ENCODE assay signal across 15 cellular contexts in genomic region chr2:11499081-11499743, GRCh38. TPM values are rescaled to one million over a fixed set of nuclear protein-coding genes. Genes with fewer than 3 reads are reported as not detected.
A peak's percentile ranks its signal among the peaks of the same experiment; 100 is the strongest.
DNase-seq lines count a peak whose midpoint lies in the region; ATAC-seq and TF ChIP-seq lines count a peak whose summit lies in the region.
"Had no signal": no experiment of that assay in that cellular context is flagged by ENCODE, and none has a peak within 500 bp of the region (broad histone marks: within the 10 kb centered on the region; RNA-seq: fewer than 3 reads in every experiment).

No MANE protein-coding gene starts in this region.

- peaks cover 10 to 18% of the 10 kb centered on the region in 2 experiments; a peak in 3 of 4 replicates for H3K4me1 ChIP-seq in HCT116 (ENCODE audit: control insufficient read depth in 1 of 2, insufficient read depth in 2 of 2, low read length in 2 of 2)
- no peaks in the 10 kb centered on the region for H3K4me1 ChIP-seq in naive thymus-derived CD4-positive, alpha-beta T cell (ENCODE audit: control insufficient read depth in 2 of 2, insufficient read depth in 2 of 2, low read length in 2 of 2)

- H3K4me1 Mint-ChIP-seq in naive thymus-derived CD4-positive, alpha-beta T cell, result peaks cover 0 to 6% (median 0%) of the 10 kb centered on the region in 7 donors
- H3K4me1 Mint-ChIP-seq: activated T-helper 17 cell treated with anti-CD3 and anti-CD28 coated beads, Interleukin-2, amount 50 U/mL, for 72 hours had no signal

- H3K36me3 Mint-ChIP-seq in naive thymus-derived CD4-positive, alpha-beta T cell, result peaks cover 0 to 10% (median 4%) of the 10 kb centered on the region in 5 donors
- H3K36me3 Mint-ChIP-seq: naive B cell had no signal

- H3K9ac ChIP-seq in HCT116 (ENCODE audit: low read length), result no peak overlapping the region

- no peaks in the 10 kb centered on the region for H3K27me3 ChIP-seq in HCT116 (ENCODE audit: insufficient read depth, low read length)
- H3K27me3 ChIP-seq in naive thymus-derived CD4-positive, alpha-beta T cell (ENCODE audit: control insufficient read depth in 2 of 2, insufficient read depth in 2 of 2, low read length in 2 of 2), result no peaks in the 10 kb centered on the region

- ATAC-seq in HCT116 (no peak), left lobe of liver (peak; percentile 42)
- no peak for ATAC-seq in naive thymus-derived CD4-positive, alpha-beta T cell
- ATAC-seq in activated CD4-positive, CD25-positive, alpha-beta regulatory T cell treated with anti-CD3 and anti-CD28 coated beads, Interleukin-2, amount 50 U/mL, for 24 hours, result no peak

- H3K27ac ChIP-seq in HCT116 (ENCODE audit: low read depth, low read length), result no peak overlapping the region
- H3K27ac ChIP-seq in naive thymus-derived CD4-positive, alpha-beta T cell (ENCODE audit: low read depth, low read length), result no peak overlapping the region

- no peak overlapping the region for H3K4me3 ChIP-seq in HCT116 (replicated peaks in 1 of 2; ENCODE audit: low read depth in 1 of 2, low read length in 2 of 2)
- no peak overlapping the region for H3K4me3 ChIP-seq in naive thymus-derived CD4-positive, alpha-beta T cell (ENCODE audit: low read length)

- no peak for TF ChIP-seq RAD21 in HCT116 (IDR thresholded peaks at IDR 0.05; ENCODE audit: low read depth)

- H3K9me3 ChIP-seq in HCT116 (ENCODE audit: control insufficient read depth in 1 of 2, insufficient read depth in 1 of 2, low read depth in 1 of 2, low read length in 2 of 2), result no peaks in the 10 kb centered on the region
- H3K9me3 ChIP-seq in naive thymus-derived CD4-positive, alpha-beta T cell (ENCODE audit: control insufficient read depth in 2 of 3, low read length in 3 of 3), result no peaks in the 10 kb centered on the region

- CTCF ChIA-PET in HCT116 (lab: Charles Lee), result interaction anchor here (1.1 kb wide), 1 partner anchor 84 kb away, joined by 3 read pairs; no protein-coding TSS in a partner anchor
- CTCF ChIA-PET in naive thymus-derived CD4-positive, alpha-beta T cell (lab: Charles Lee), result no interaction called here

- peaks cover 0 to 9% (median 0%) of the 10 kb centered on the region in 11 donors for H3K9me3 Mint-ChIP-seq in naive thymus-derived CD4-positive, alpha-beta T cell
- H3K9me3 Mint-ChIP-seq: activated T-helper 17 cell treated with anti-CD3 and anti-CD28 coated beads, Interleukin-2, amount 50 U/mL, for 72 hours had no signal

- H2AFZ ChIP-seq in HCT116 (ENCODE audit: low read depth, low read length, poor library complexity, severe bottlenecking), result no peak overlapping the region

- POLR2A ChIA-PET in HCT116 (lab: Charles Lee), result no interaction called here
- POLR2A ChIA-PET in naive thymus-derived CD4-positive, alpha-beta T cell (lab: Charles Lee), result no interaction called here

- RAD21 ChIA-PET in HCT116 (lab: Charles Lee; ENCODE audit: low non-redundant PET in 1 of 2, low total read pairs in 2 of 2, uncharacterized antibody in 2 of 2, unreplicated experiment in 2 of 2), result no interaction called here

- no peak overlapping the region for H3K27ac Mint-ChIP-seq in naive thymus-derived CD4-positive, alpha-beta T cell
- H3K27ac Mint-ChIP-seq: activated T-helper 17 cell treated with anti-CD3 and anti-CD28 coated beads, Interleukin-2, amount 50 U/mL, for 72 hours; B cell; naive B cell had no signal

- H3K79me2 ChIP-seq in HCT116 (ENCODE audit: insufficient read depth, low read length), result no peaks in the 10 kb centered on the region

- no peaks in the 10 kb centered on the region for H3K9me2 ChIP-seq in HCT116 (ENCODE audit: insufficient read depth)

- H3K4me2 ChIP-seq in HCT116 (ENCODE audit: low read length), result peak overlapping the region; percentile 49; the same call in 1 of the 2 replicates

- H3K36me3 ChIP-seq in HCT116 (ENCODE audit: control insufficient read depth in 1 of 2, insufficient read depth in 2 of 2, low read length in 2 of 2), result no peaks in the 10 kb centered on the region
- no peaks in the 10 kb centered on the region for H3K36me3 ChIP-seq in naive thymus-derived CD4-positive, alpha-beta T cell (ENCODE audit: control insufficient read depth in 2 of 3, insufficient read depth in 3 of 3, low read length in 3 of 3)

- no peak for TF ChIP-seq POLR2A in HCT116 (IDR thresholded peaks at IDR 0.05; ENCODE audit: borderline replicate concordance, extremely low read depth, insufficient read depth, insufficient read length)

- TF ChIP-seq CTCF in HCT116 (IDR thresholded peaks at IDR 0.05 in 2 of 3, conservative IDR thresholded peaks at IDR 0.05 in 1 of 3; ENCODE audit: borderline replicate concordance in 1 of 3, insufficient read depth in 1 of 3, low read depth in 2 of 3, low read length in 2 of 3), result no peak

- H3K4me3 Mint-ChIP-seq in naive thymus-derived CD4-positive, alpha-beta T cell, result no peak overlapping the region
- H3K4me3 Mint-ChIP-seq: activated T-helper 17 cell treated with anti-CD3 and anti-CD28 coated beads, Interleukin-2, amount 50 U/mL, for 72 hours; B cell; naive B cell had no signal

- no peaks in the 10 kb centered on the region for H4K20me1 ChIP-seq in HCT116 (ENCODE audit: insufficient read depth)

- BruUV-seq in HCT116 (replicated peaks; lab: Mats Ljungman, UMichigan), result no TSS peak

- peaks cover 3 to 35% (median 16%) of the 10 kb centered on the region in 5 donors for H3K27me3 Mint-ChIP-seq in naive thymus-derived CD4-positive, alpha-beta T cell

- intact Hi-C loops in HCT116 (cut with micrococcal nuclease), result no loop called here
- intact Hi-C loops in naive thymus-derived CD4-positive, alpha-beta T cell (cut with micrococcal nuclease), result no loop called here

- no peak for DNase-seq in HCT116 (ENCODE audit: low read depth, low spot score)
- DNase-seq in amygdala (lab: John Stamatoyannopoulos, UW), result peak in 38 of 56 donors; percentile 6 to 74 (median 46)
- no peak for DNase-seq in left lobe of liver (ENCODE audit: low spot score)
- peak; percentile 74 for DNase-seq in retina
- no peak for DNase-seq in stimulated activated CD4-positive, alpha-beta T cell treated with anti-CD3 and anti-CD28 coated beads, Interleukin-4, amount 100 ng/mL, for 1 hour
- DNase-seq in naive thymus-derived CD4-positive, alpha-beta T cell, result no peak
- DNase-seq in cerebellar nuclear complex (lab: John Stamatoyannopoulos, UW), result no peak
- DNase-seq: activated CD4-positive, alpha-beta T cell treated with anti-CD3 and anti-CD28 coated beads, Interleukin-2, amount 50 U/mL, for 1 hour; central memory CD4-positive, alpha-beta T cell; KG1; naive B cell; NCI-H2029 treated with DMSO at 0.1 percent for 48 hours had no signal

TF ChIP-seq in HCT116, 20 proteins besides CTCF, POLR2A, EP300 and RAD21 (continues in another document):
- no peak for TF ChIP-seq CEBPB (IDR thresholded peaks at IDR 0.05; ENCODE audit: low read depth)
- TF ChIP-seq YY1 (IDR thresholded peaks at IDR 0.05; ENCODE audit: extremely low read depth, insufficient replicate concordance, low read depth, low read length), result no peak
- no peak for TF ChIP-seq SRF (IDR thresholded peaks at IDR 0.05; ENCODE audit: low read depth)
- TF ChIP-seq JUND (IDR thresholded peaks at IDR 0.05), result no peak
- TF ChIP-seq REST (IDR thresholded peaks at IDR 0.05; ENCODE audit: low read depth), result no peak
- TF ChIP-seq SIN3A (IDR thresholded peaks at IDR 0.05; ENCODE audit: low read depth), result no peak
- no peak for TF ChIP-seq CBX3 (IDR thresholded peaks at IDR 0.05; ENCODE audit: low read depth)

RNA-seq across cellular contexts. Expression of gene E2F6, which starts 33.3 kb away (rescaled TPM):
- 22.8 TPM for total RNA-seq in HCT116 (2021; ENCODE audit: unreplicated experiment)
- polyA plus RNA-seq in HCT116 (2012), result 12.8 and 14.7 TPM in 2 replicates
- total RNA-seq in left lobe of liver, result 5.0 TPM
- total RNA-seq in naive thymus-derived CD4-positive, alpha-beta T cell, result 10 to 100 TPM in 2 of 5 experiments, 1 to 10 TPM in 3; 6.2 to 11.6 (median 9.2) TPM
- 1 to 10 TPM; 3.1 to 4.3 TPM for polyA plus RNA-seq in naive thymus-derived CD4-positive, alpha-beta T cell

RNA-seq across cellular contexts. Expression of gene GREB1, which starts 34.6 kb away (rescaled TPM):
- total RNA-seq in HCT116 (2021; ENCODE audit: unreplicated experiment), result 6.2 TPM
- 2.2 TPM in 2 replicates for polyA plus RNA-seq in HCT116 (2012)
- total RNA-seq in left lobe of liver, result 22.4 TPM
- under 1 TPM in 4 of 5 experiments, not detected in 1; 0.14 to 0.82 (median 0.25) TPM for total RNA-seq in naive thymus-derived CD4-positive, alpha-beta T cell
- polyA plus RNA-seq in naive thymus-derived CD4-positive, alpha-beta T cell, result not detected

Comparison
In these comparisons a context has a peak if more than half of its experiments do, and no peak if none do; other contexts are left out.
1. DNase-seq: peak in amygdala (38 of 56) and retina (single experiment); none in HCT116 (single experiment), left lobe of liver (single experiment), stimulated activated CD4-positive, alpha-beta T cell treated with anti-CD3 and anti-CD28 coated beads, Interleukin-4, amount 100 ng/mL, for 1 hour (single experiment), naive thymus-derived CD4-positive, alpha-beta T cell (0 of 9) and cerebellar nuclear complex (0 of 2).